Comparison of ENCODE assay signal across 2 cellular contexts in the genomic region with DNA sequence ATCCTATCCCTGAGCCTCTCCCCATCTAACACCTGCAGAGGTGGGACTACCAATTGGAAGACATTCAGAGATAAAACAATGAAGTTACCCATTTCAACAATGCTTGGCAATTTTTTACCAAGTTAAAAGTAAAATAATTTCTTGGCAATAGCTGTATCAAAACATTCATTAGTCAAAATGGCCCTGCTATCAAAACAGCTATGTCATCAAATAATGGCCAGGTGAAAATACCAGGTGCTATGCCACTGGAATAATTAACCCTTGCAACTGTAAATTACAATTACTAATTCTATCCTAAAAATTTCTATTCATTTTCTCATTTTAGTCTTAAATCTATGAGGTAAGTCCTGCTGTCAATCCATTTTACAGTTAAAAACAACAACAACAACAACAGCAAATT.
TF ChIP-seq lines count a peak whose summit lies in the region.

No MANE protein-coding gene starts in this region.

TF ChIP-seq in A549, 52 proteins besides CTCF, POLR2A, EP300 and RAD21:
- TF ChIP-seq MAFK (IDR thresholded peaks at IDR 0.05; ENCODE audit: partially characterized antibody) (peak; percentile 48), NFE2L2 (conservative IDR thresholded peaks at IDR 0.05; ENCODE audit: low read length) (no peak)

TF ChIP-seq in IMR-90, 13 proteins besides CTCF, POLR2A, EP300 and RAD21:
- TF ChIP-seq MAFK (IDR thresholded peaks at IDR 0.05; ENCODE audit: low read depth, low read length) (peak; percentile 69), NFE2L2 (IDR thresholded peaks at IDR 0.05; ENCODE audit: low read depth, low read length) (no peak)
